In the genomic region with DNA sequence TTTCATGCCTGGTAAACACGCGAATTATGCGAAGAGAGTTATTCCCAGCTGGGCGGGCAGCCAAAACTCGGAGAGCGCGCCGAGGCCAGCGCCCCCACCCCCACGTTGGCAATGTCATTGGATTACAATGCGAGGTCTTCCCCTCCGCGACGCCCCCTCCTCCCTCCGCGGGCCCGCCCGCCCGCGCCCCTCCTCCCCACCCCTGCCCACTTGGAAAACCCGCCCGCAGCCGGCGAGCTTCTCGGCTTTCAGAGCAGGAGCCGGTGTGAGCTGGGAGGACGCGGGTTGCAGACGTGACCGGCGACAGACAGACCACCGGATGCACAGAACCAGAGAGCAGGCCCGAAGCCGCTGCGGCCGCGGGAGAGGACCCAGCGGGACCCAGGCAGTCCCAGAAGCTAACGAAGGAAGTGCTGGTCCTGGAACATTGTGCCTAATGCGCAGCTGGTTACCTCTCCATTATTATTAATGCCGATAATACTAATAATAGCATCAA, we compare ENCODE assay signal across 9 cellular contexts. TPM values are rescaled to one million over a fixed set of nuclear protein-coding genes. Genes with fewer than 3 reads are reported as not detected.
DNase-seq lines count a peak whose midpoint lies in the region; ATAC-seq and TF ChIP-seq lines count a peak whose summit lies in the region.
"Had no signal": no experiment of that assay in that cellular context is flagged by ENCODE, and none has a peak within 500 bp of the region (broad histone marks: within the 10 kb centered on the region; RNA-seq: fewer than 3 reads in every experiment).

No MANE protein-coding gene starts in this region.

- no peak for TF ChIP-seq POLR2A in spleen (IDR thresholded peaks at IDR 0.05)

- no peak for ATAC-seq in foreskin keratinocyte

- H3K27me3 Mint-ChIP-seq in nephron progenitor cell (ENCODE audit: low read depth, poor library complexity), result peaks cover 51% of the 10 kb centered on the region

- H3K9me3 ChIP-seq in BE2C (no peaks in the 10 kb centered on the region; the same call in 1 of the 2 replicates), HUES6 (ENCODE audit: control insufficient read depth, insufficient read depth, low read depth, low read length) (no peaks in the 10 kb centered on the region), ascending aorta (no peaks in the 10 kb centered on the region), spleen (no peaks in the 10 kb centered on the region)

- TF ChIP-seq CTCF in BE2C (IDR thresholded peaks at IDR 0.05; ENCODE audit: low read depth, low read length), result no peak
- no peak for TF ChIP-seq CTCF in ascending aorta (IDR thresholded peaks at IDR 0.05)
- TF ChIP-seq CTCF in nephron progenitor cell (IDR thresholded peaks at IDR 0.05), result no peak
- TF ChIP-seq CTCF in foreskin keratinocyte (conservative IDR thresholded peaks at IDR 0.05), result no peak
- no peak for TF ChIP-seq CTCF in spleen (IDR thresholded peaks at IDR 0.05 in 8 of 11, conservative IDR thresholded peaks at IDR 0.05 in 3 of 11)

- H3K9ac ChIP-seq in HUES6 (ENCODE audit: low read length), result peak overlapping the region; percentile 38

- no peaks in the 10 kb centered on the region for H3K36me3 ChIP-seq in BE2C
- H3K36me3 ChIP-seq in HUES6 (ENCODE audit: control insufficient read depth, insufficient read depth, low read length), result no peaks in the 10 kb centered on the region
- no peaks in the 10 kb centered on the region for H3K36me3 ChIP-seq in ascending aorta
- no peaks in the 10 kb centered on the region for H3K36me3 ChIP-seq in spleen

- no peak overlapping the region for H3K27ac Mint-ChIP-seq in nephron progenitor cell

- no peaks in the 10 kb centered on the region for H3K9me3 Mint-ChIP-seq in nephron progenitor cell

- no peak overlapping the region for H3K27ac ChIP-seq in HUES6 (ENCODE audit: low read depth, low read length)
- H3K27ac ChIP-seq in ascending aorta, result no peak overlapping the region
- H3K27ac ChIP-seq in foreskin keratinocyte, result no peak overlapping the region
- no peak overlapping the region for H3K27ac ChIP-seq in spleen

- H3K36me3 Mint-ChIP-seq in nephron progenitor cell (ENCODE audit: low read depth), result no peaks in the 10 kb centered on the region

- H3K27me3 ChIP-seq in BE2C (peaks cover 79% of the 10 kb centered on the region), HUES6 (ENCODE audit: control insufficient read depth, insufficient read depth, low read length) (peaks cover 65% of the 10 kb centered on the region), ascending aorta (no peaks in the 10 kb centered on the region), foreskin keratinocyte (no peaks in the 10 kb centered on the region), spleen (replicated peaks in 1 of 7) (peaks cover 0 to 99% (median 72%) of the 10 kb centered on the region in 7 donors)

- peaks cover 30% of the 10 kb centered on the region for H3K4me1 Mint-ChIP-seq in nephron progenitor cell

- intact Hi-C loops in ascending aorta (cut with DNase I) (no loop called here), spleen (cut with DNase I; ENCODE audit: low total_unique reads) (no loop called here)

- H3K4me1 ChIP-seq in BE2C, result no peaks in the 10 kb centered on the region
- peaks cover 14% of the 10 kb centered on the region for H3K4me1 ChIP-seq in HUES6 (ENCODE audit: control insufficient read depth, insufficient read depth, low read length)
- H3K4me1 ChIP-seq in ascending aorta, result peaks cover 5 to 40% of the 10 kb centered on the region in 2 donors
- H3K4me1 ChIP-seq in foreskin keratinocyte, result peaks cover 4% of the 10 kb centered on the region
- peaks cover 24 to 60% (median 54%) of the 10 kb centered on the region in 6 donors for H3K4me1 ChIP-seq in spleen

- WGBS in spleen, 5 donors, result 1 to 4% (median 3%) methylated on average over 26 to 41 of the region's 41 CpGs

- DNase-seq in BE2C, result peak; percentile 21
- DNase-seq in ascending aorta (ENCODE audit: low spot score in 2 of 2), result no peak
- peak; percentile 75 for DNase-seq in nephron progenitor cell
- DNase-seq in foreskin keratinocyte, result no peak
- DNase-seq in hepatic stellate cell (ENCODE audit: low spot score), result no peak
- no peak for DNase-seq in activated gamma-delta T cell treated with Interleukin-2 at 50 U/mL for 16 hours
- DNase-seq in spleen, result no peak

- H3K4me3 ChIP-seq in BE2C (ENCODE audit: low read depth, low read length), result no peak overlapping the region
- H3K4me3 ChIP-seq in HUES6 (ENCODE audit: low read depth, low read length), result peak overlapping the region; percentile 55
- H3K4me3 ChIP-seq in ascending aorta, result peak overlapping the region; percentile 46 to 66
- H3K4me3 ChIP-seq in spleen, result peak overlapping the region in 4 of 8 donors; percentile 0 to 54 (median 14)

- H3K4me3 Mint-ChIP-seq in nephron progenitor cell, result peak overlapping the region; percentile 83

RNA-seq across cellular contexts. Expression of a gene that starts 4.0 kb away (rescaled TPM):
- not detected for polyA plus RNA-seq in BE2C (2012; ENCODE audit: insufficient read depth, insufficient read length, low read depth)
- total RNA-seq in ascending aorta (not detected), foreskin keratinocyte (6.1 and 6.2 TPM in 2 replicates), spleen (1 to 10 TPM in 1 of 7 donors, under 1 TPM in 3, not detected in 3; 0.43 to 1.3 (median 0.62) TPM)
- polyA plus RNA-seq in foreskin keratinocyte (5.2 and 5.4 TPM in 2 replicates), spleen (under 1 TPM; 0.04 to 0.74 (median 0.35) TPM)
- total RNA-seq: T-helper 1 cell treated with Interleukin-12 subunit alpha and Interleukin-12 subunit beta and Interleukin-4 antibody, amounts not matched to agents 30 ng/mL and 1 ng/mL, for 36 hours had no signal

Comparison
In these comparisons a context has a peak if more than half of its experiments do, and no peak if none do; other contexts are left out.
1. DNase-seq: peak in BE2C (single experiment) and nephron progenitor cell (single experiment); none in ascending aorta (0 of 2), foreskin keratinocyte (0 of 2), hepatic stellate cell (single experiment), activated gamma-delta T cell treated with Interleukin-2 at 50 U/mL for 16 hours (single experiment) and spleen (single experiment).